In the genomic region with DNA sequence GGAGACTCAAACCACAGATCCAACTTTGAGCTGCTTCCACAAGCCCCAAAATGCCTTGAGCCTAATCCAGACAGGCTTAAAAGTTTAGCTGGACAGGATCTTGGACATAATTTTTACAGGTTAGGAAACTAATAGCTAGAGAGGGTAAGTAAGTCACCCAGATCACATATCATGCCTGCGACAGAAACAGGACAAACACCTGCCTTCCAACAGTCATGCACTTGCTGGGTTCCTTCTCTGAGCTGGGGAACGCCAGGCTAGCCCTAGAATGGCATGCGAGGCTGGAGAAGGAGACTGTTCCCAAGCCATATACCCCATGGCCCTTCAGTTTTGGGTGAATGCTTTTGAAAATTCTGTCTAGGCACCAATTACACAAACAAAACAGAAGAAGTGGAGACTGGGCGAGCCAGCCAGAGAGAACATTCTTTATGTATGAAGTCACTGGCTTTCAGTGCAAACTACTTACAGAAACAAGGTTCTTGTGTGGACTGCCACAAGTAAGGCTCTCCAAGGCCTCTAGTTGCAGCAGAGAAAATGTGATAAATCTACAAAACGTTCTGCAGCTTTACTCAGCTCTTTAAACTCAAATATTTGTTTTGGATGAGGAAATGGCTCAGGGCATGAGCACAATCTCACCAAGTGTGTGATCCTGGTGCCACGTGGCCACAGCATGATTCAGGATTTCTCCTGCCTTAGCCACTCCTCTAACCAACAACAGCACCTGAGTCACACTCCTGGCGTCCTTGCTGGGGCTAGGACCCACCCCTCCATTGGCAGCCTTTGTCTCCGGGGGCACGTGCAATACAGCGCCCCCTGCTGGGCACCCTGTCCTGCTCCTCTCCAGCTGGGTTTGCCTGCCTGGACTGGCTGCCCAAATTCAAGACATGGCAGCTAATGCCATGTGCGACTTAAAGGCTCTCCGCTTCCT, we compare ENCODE assay signal across 8 cellular contexts.
DNase-seq lines count a peak whose midpoint lies in the region; ATAC-seq lines count a peak whose summit lies in the region.

No MANE protein-coding gene starts in this region.

- POLR2A ChIA-PET in naive thymus-derived CD4-positive, alpha-beta T cell (lab: Charles Lee), result interaction anchor here (0.7 to 2.1 kb wide), 2 partner anchors 12 to 74 kb away, joined by 3 to 10 read pairs; no protein-coding TSS in a partner anchor

- CTCF ChIA-PET in naive thymus-derived CD4-positive, alpha-beta T cell (lab: Charles Lee), result interaction anchor here (0.6 to 4.5 kb wide), 9 partner anchors 11 to 191 kb away, joined by 3 to 35 read pairs (median 4); no protein-coding TSS in a partner anchor

- ATAC-seq in Right ventricle myocardium inferior (peak; percentile 80), GM19023 (IDR thresholded peaks at IDR 0.05; ENCODE audit: unreplicated experiment) (no peak)
- peak; percentile 86 for ATAC-seq in naive thymus-derived CD4-positive, alpha-beta T cell
- ATAC-seq in stimulated activated naive B cell treated with anti-CD40 and anti-IgM and Interleukin-4, amounts not matched to agents 10 μg/mL and 1 μg/mL and 100 μg/mL, for 72 hours (replicated peaks), result peak; percentile 66 to 75

- DNase-seq in Right ventricle myocardium inferior (ENCODE audit: missing footprints) (peak; percentile 79), cardiac septum (ENCODE audit: low spot score) (no peak), NCI-H524 treated with DMSO at 0.1 percent for 48 hours (lab: John Stamatoyannopoulos, UW) (peak; percentile 22)
- peak; percentile 70 for DNase-seq in activated CD8-positive, alpha-beta memory T cell treated with anti-CD3 and anti-CD28 coated beads, Interleukin-2, amount 50 U/mL, for 4 hours
- peak in 5 of 9 donors; percentile 20 to 55 (median 21) for DNase-seq in naive thymus-derived CD4-positive, alpha-beta T cell
- DNase-seq in stimulated activated naive B cell treated with anti-CD40 and anti-IgM and Interleukin-4, amounts not matched to agents 10 μg/mL and 1 μg/mL and 100 μg/mL, for 72 hours, result peak; percentile 8

- H3K27ac ChIP-seq in esophagus (ENCODE audit: low read depth in 2 of 2, low read length in 1 of 2), result peak overlapping the region; percentile 94 to 95
- H3K27ac ChIP-seq in naive thymus-derived CD4-positive, alpha-beta T cell (ENCODE audit: low read depth, low read length), result no peak overlapping the region

- peak overlapping the region in 1 of 9 donors; percentile 32 for H3K27ac Mint-ChIP-seq in naive thymus-derived CD4-positive, alpha-beta T cell
- no peak overlapping the region for H3K27ac Mint-ChIP-seq in stimulated activated naive B cell treated with anti-CD40 and anti-IgM and Interleukin-4, amounts not matched to agents 10 μg/mL and 1 μg/mL and 100 μg/mL, for 72 hours

- H3K4me1 Mint-ChIP-seq in naive thymus-derived CD4-positive, alpha-beta T cell, result peaks cover 0 to 36% (median 13%) of the 10 kb centered on the region in 7 donors
- H3K4me1 Mint-ChIP-seq in stimulated activated naive B cell treated with anti-CD40 and anti-IgM and Interleukin-4, amounts not matched to agents 10 μg/mL and 1 μg/mL and 100 μg/mL, for 72 hours, result peaks cover 0 to 5% of the 10 kb centered on the region in 2 donors

- H3K27me3 ChIP-seq in esophagus (ENCODE audit: control insufficient read depth in 1 of 2, insufficient read depth in 2 of 2, low read length in 2 of 2), result no peaks in the 10 kb centered on the region
- no peaks in the 10 kb centered on the region for H3K27me3 ChIP-seq in naive thymus-derived CD4-positive, alpha-beta T cell (ENCODE audit: control insufficient read depth in 2 of 2, insufficient read depth in 2 of 2, low read length in 2 of 2)

- no peaks in the 10 kb centered on the region for H3K36me3 ChIP-seq in esophagus (ENCODE audit: control insufficient read depth in 2 of 2, insufficient read depth in 2 of 2, low read length in 1 of 2)
- no peaks in the 10 kb centered on the region for H3K36me3 ChIP-seq in naive thymus-derived CD4-positive, alpha-beta T cell (ENCODE audit: control insufficient read depth in 2 of 3, insufficient read depth in 3 of 3, low read length in 3 of 3)

- no peaks in the 10 kb centered on the region for H3K9me3 ChIP-seq in esophagus (ENCODE audit: control insufficient read depth in 2 of 2, insufficient read depth in 1 of 2, low read depth in 1 of 2, low read length in 1 of 2)
- no peaks in the 10 kb centered on the region for H3K9me3 ChIP-seq in naive thymus-derived CD4-positive, alpha-beta T cell (ENCODE audit: control insufficient read depth in 2 of 3, low read length in 3 of 3)

- H3K4me3 Mint-ChIP-seq in naive thymus-derived CD4-positive, alpha-beta T cell, result no peak overlapping the region
- no peak overlapping the region for H3K4me3 Mint-ChIP-seq in stimulated activated naive B cell treated with anti-CD40 and anti-IgM and Interleukin-4, amounts not matched to agents 10 μg/mL and 1 μg/mL and 100 μg/mL, for 72 hours

- no peak overlapping the region for H3K4me3 ChIP-seq in esophagus (ENCODE audit: low read depth in 1 of 2, low read length in 2 of 2)
- no peak overlapping the region for H3K4me3 ChIP-seq in naive thymus-derived CD4-positive, alpha-beta T cell (ENCODE audit: low read length)

- intact Hi-C loops in Right ventricle myocardium inferior (cut with DNase I), result loop anchor here (2.0 kb wide), 1 partner anchor 73 kb away; the partner anchor contains the start of gene UBL3
- intact Hi-C loops in cardiac septum (cut with DNase I), result no loop called here
- intact Hi-C loops in naive thymus-derived CD4-positive, alpha-beta T cell (cut with micrococcal nuclease), result loop anchor here (1.0 to 5.0 kb wide), 2 partner anchors 75 to 152 kb away; no protein-coding TSS in a partner anchor

- 25 to 26% methylated on average over 12 of the region's 12 CpGs for WGBS in esophagus, 2 donors

- peaks cover 0 to 2% (median 0%) of the 10 kb centered on the region in 11 donors for H3K9me3 Mint-ChIP-seq in naive thymus-derived CD4-positive, alpha-beta T cell
- H3K9me3 Mint-ChIP-seq in stimulated activated naive B cell treated with anti-CD40 and anti-IgM and Interleukin-4, amounts not matched to agents 10 μg/mL and 1 μg/mL and 100 μg/mL, for 72 hours, result no peaks in the 10 kb centered on the region

- peaks cover 4 to 23% of the 10 kb centered on the region in 2 donors for H3K4me1 ChIP-seq in esophagus (ENCODE audit: control insufficient read depth in 2 of 2, insufficient read depth in 2 of 2, low read length in 1 of 2)
- no peaks in the 10 kb centered on the region for H3K4me1 ChIP-seq in naive thymus-derived CD4-positive, alpha-beta T cell (ENCODE audit: control insufficient read depth in 2 of 2, insufficient read depth in 2 of 2, low read length in 2 of 2)

- H3K36me3 Mint-ChIP-seq in naive thymus-derived CD4-positive, alpha-beta T cell, result peaks cover 0 to 4% (median 0%) of the 10 kb centered on the region in 5 donors
- H3K36me3 Mint-ChIP-seq in stimulated activated naive B cell treated with anti-CD40 and anti-IgM and Interleukin-4, amounts not matched to agents 10 μg/mL and 1 μg/mL and 100 μg/mL, for 72 hours, result no peaks in the 10 kb centered on the region

- peaks cover 0 to 3% (median under 1%) of the 10 kb centered on the region in 5 donors for H3K27me3 Mint-ChIP-seq in naive thymus-derived CD4-positive, alpha-beta T cell
- peaks cover 6 to 12% of the 10 kb centered on the region in 2 donors for H3K27me3 Mint-ChIP-seq in stimulated activated naive B cell treated with anti-CD40 and anti-IgM and Interleukin-4, amounts not matched to agents 10 μg/mL and 1 μg/mL and 100 μg/mL, for 72 hours
